1 cellular context compared by ENCODE assay signal in the genomic region with DNA sequence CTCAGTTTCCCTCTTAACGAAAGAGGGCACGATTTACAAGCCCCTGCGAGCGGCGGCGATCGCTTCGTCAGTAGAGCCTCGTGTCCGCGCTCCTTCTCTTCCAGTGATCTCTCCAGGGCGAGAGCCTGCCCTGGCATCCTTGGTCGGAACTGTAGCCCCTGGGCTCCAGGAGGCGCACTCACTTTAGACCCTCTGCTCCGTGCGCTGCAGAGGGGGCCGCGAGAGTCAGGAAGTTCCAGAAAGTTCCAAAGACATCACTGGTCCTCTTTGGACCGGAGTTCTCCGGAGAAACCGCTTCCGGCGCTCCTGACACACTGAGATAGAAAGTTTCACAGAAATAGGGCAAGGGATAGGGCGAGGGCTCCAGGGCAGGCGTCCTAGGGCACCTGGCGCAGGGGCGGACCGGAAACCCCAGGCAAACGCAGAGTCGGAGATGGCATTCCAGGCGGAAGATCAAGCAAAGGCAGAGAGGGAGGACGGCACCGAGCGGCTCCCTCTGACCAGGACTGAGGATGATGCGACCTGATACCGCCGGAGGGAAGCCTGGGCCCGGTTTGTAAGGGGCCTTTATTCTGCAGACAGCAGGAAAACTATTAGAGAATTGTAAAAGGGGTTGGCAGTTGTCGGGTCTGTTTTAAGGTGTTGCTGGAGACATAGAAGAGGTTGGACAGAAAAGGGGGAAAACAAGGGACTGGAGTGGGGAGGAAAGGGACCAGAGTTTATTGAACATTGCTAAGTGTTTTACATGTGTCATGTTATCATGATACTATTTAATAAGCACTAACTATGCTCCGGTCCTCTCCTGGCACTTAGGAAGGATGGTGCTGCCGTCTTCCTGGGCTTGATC.
TF ChIP-seq lines count a peak whose summit lies in the region.

No MANE protein-coding gene starts in this region.

TF ChIP-seq in A549, 52 proteins besides CTCF, POLR2A, EP300 and RAD21 (continued from another document):
- no peak for TF ChIP-seq REST (IDR thresholded peaks at IDR 0.05)
- TF ChIP-seq CBX8 (IDR thresholded peaks at IDR 0.05): no peak
- TF ChIP-seq MAFK (IDR thresholded peaks at IDR 0.05; ENCODE audit: partially characterized antibody): no peak
